In genomic region chr12:6947615-6948014, GRCh38 we compare ENCODE assay signal across 17 cellular contexts. TPM values are rescaled to one million over a fixed set of nuclear protein-coding genes. Genes with fewer than 3 reads are reported as not detected.
DNase-seq lines count a peak whose midpoint lies in the region; ATAC-seq and TF ChIP-seq lines count a peak whose summit lies in the region.
"Had no signal": no experiment of that assay in that cellular context is flagged by ENCODE, and none has a peak within 500 bp of the region (broad histone marks: within the 10 kb centered on the region; RNA-seq: fewer than 3 reads in every experiment).

No MANE protein-coding gene starts in this region.

- H3K27me3 Mint-ChIP-seq in endothelial cell (ENCODE audit: unreplicated experiment), result peaks cover 32% of the 10 kb centered on the region

- H3K36me3 ChIP-seq in heart left ventricle (peaks cover 0 to 21% (median 13%) of the 10 kb centered on the region in 9 donors), upper lobe of right lung (no peaks in the 10 kb centered on the region)
- H3K36me3 ChIP-seq: vagina had no signal

- TF ChIP-seq CTCF in heart left ventricle (IDR thresholded peaks at IDR 0.05) (no peak), VCaP (conservative IDR thresholded peaks at IDR 0.05) (no peak), endothelial cell (IDR thresholded peaks at IDR 0.05; ENCODE audit: unreplicated experiment) (no peak), upper lobe of right lung (IDR thresholded peaks at IDR 0.05) (no peak)

- no peak for TF ChIP-seq POLR2A in heart left ventricle (IDR thresholded peaks at IDR 0.05)

- H3K9me3 Mint-ChIP-seq in endothelial cell (ENCODE audit: unreplicated experiment), result no peaks in the 10 kb centered on the region

- no peak overlapping the region for H3K4me3 Mint-ChIP-seq in endothelial cell (ENCODE audit: unreplicated experiment)

- peaks cover 0 to 75% (median 27%) of the 10 kb centered on the region in 12 donors for H3K4me1 ChIP-seq in heart left ventricle
- peaks cover 50% of the 10 kb centered on the region for H3K4me1 ChIP-seq in upper lobe of right lung

- H3K27me3 ChIP-seq in heart left ventricle (no peaks in the 10 kb centered on the region), upper lobe of right lung (no peaks in the 10 kb centered on the region)
- H3K27me3 ChIP-seq: vagina had no signal

- H3K27ac ChIP-seq in heart left ventricle (peak overlapping the region in 1 of 12 donors; percentile 96), VCaP (peak overlapping the region; percentile 96; the same call in 1 of the 2 replicates), upper lobe of right lung (no peak overlapping the region)
- H3K27ac ChIP-seq: psoas muscle, vagina had no signal

- H3K9me3 ChIP-seq in heart left ventricle (no peaks in the 10 kb centered on the region), upper lobe of right lung (no peaks in the 10 kb centered on the region)
- H3K9me3 ChIP-seq: psoas muscle, vagina had no signal

- H3K4me3 ChIP-seq in heart left ventricle (no peak overlapping the region), upper lobe of right lung (no peak overlapping the region)
- H3K4me3 ChIP-seq: psoas muscle, vagina had no signal

- 89 to 91% (median 89%) methylated on average over 8 of the region's 8 CpGs for WGBS in heart left ventricle, 4 donors

- peak; percentile 18 for DNase-seq in Right ventricle myocardium superior
- DNase-seq in heart left ventricle, result no peak
- no peak for DNase-seq in endothelial cell (ENCODE audit: low spot score)
- DNase-seq in upper lobe of right lung, result peak; percentile 40
- DNase-seq in cortex of kidney (lab: John Stamatoyannopoulos, UW), result no peak
- no peak for DNase-seq in central memory CD4-positive, alpha-beta T cell
- DNase-seq: foreskin fibroblast; midbrain; NCI-H2029 treated with DMSO at 0.1 percent for 48 hours; RPMI8226; stimulated activated CD8-positive, alpha-beta memory T cell treated with anti-CD3 and anti-CD28 coated beads, Interleukin-4, amount 100 ng/mL, for 48 hours; T-helper 9 cell had no signal

- intact Hi-C loops in Right ventricle myocardium superior (cut with DNase I), result loop anchor here (10.0 kb wide), 1 partner anchor 167 kb away; no protein-coding TSS in a partner anchor
- intact Hi-C loops in heart left ventricle (cut with DNase I), result loop anchor here in 7 of 10 donors (5.0 to 10.0 kb wide), 4 partner anchors 145 to 165 kb away; partner anchors contain the start of genes C1R (in 5 of the 7) and C1RL (in 1 of the 7)
- intact Hi-C loops in upper lobe of right lung (cut with DNase I), result loop anchor here (10.0 kb wide), 1 partner anchor 157 kb away; the partner anchor contains the start of gene C1RL

- H3K4me1 Mint-ChIP-seq in endothelial cell (ENCODE audit: unreplicated experiment), result peaks cover 32% of the 10 kb centered on the region

- H3K36me3 Mint-ChIP-seq in endothelial cell (ENCODE audit: low read depth, unreplicated experiment), result peaks cover 7% of the 10 kb centered on the region

- ATAC-seq in Right ventricle myocardium superior (ENCODE audit: poor library complexity), result no peak
- ATAC-seq in heart left ventricle, result no peak
- no peak for ATAC-seq in upper lobe of right lung
- no peak for ATAC-seq in SK-N-SH treated with all-trans-retinoic acid at 6 μM for 48 hours
- ATAC-seq: psoas muscle had no signal

- peak overlapping the region; percentile 26 for H3K27ac Mint-ChIP-seq in endothelial cell (ENCODE audit: unreplicated experiment)

TF ChIP-seq in SK-N-SH treated with all-trans-retinoic acid at 6 μM for 48 hours, 23 proteins besides CTCF, POLR2A, EP300 and RAD21:
- TF ChIP-seq ZFP30 (CRISPR knock-in tag; IDR thresholded peaks at IDR 0.05), result no peak
- TF ChIP-seq GLIS3 (CRISPR knock-in tag; IDR thresholded peaks at IDR 0.05), result no peak
- TF ChIP-seq CSRNP3 (CRISPR knock-in tag; IDR thresholded peaks at IDR 0.05), result no peak
- no peak for TF ChIP-seq CREB5 (CRISPR knock-in tag; IDR thresholded peaks at IDR 0.05; ENCODE audit: low read depth)
- TF ChIP-seq ZNF70 (CRISPR knock-in tag; IDR thresholded peaks at IDR 0.05), result no peak
- TF ChIP-seq, protein P1, sequence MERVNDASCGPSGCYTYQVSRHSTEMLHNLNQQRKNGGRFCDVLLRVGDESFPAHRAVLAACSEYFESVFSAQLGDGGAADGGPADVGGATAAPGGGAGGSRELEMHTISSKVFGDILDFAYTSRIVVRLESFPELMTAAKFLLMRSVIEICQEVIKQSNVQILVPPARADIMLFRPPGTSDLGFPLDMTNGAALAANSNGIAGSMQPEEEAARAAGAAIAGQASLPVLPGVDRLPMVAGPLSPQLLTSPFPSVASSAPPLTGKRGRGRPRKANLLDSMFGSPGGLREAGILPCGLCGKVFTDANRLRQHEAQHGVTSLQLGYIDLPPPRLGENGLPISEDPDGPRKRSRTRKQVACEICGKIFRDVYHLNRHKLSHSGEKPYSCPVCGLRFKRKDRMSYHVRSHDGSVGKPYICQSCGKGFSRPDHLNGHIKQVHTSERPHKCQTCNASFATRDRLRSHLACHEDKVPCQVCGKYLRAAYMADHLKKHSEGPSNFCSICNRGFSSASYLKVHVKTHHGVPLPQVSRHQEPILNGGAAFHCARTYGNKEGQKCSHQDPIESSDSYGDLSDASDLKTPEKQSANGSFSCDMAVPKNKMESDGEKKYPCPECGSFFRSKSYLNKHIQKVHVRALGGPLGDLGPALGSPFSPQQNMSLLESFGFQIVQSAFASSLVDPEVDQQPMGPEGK (CRISPR knock-in tag; IDR thresholded peaks at IDR 0.05; ENCODE audit: borderline replicate concordance), result no peak
- no peak for TF ChIP-seq ISL1 (CRISPR knock-in tag; IDR thresholded peaks at IDR 0.05)
- TF ChIP-seq TCF4 (CRISPR knock-in tag; IDR thresholded peaks at IDR 0.05; ENCODE audit: borderline replicate concordance), result no peak
- no peak for TF ChIP-seq SNAI2 (CRISPR knock-in tag; IDR thresholded peaks at IDR 0.05)
- TF ChIP-seq ZC3H10 (CRISPR knock-in tag; IDR thresholded peaks at IDR 0.05), result no peak

RNA-seq across cellular contexts. Expression of gene PTPN6, which starts 3.5 kb away (rescaled TPM):
- 7.2 TPM for total RNA-seq in Right ventricle myocardium superior
- total RNA-seq in heart left ventricle, result 10 to 100 TPM in 2 of 9 donors, 1 to 10 TPM in 7; 3.5 to 63.2 (median 5.9) TPM
- polyA plus RNA-seq in heart left ventricle, result 1 to 10 TPM; 6.6 to 6.7 TPM
- total RNA-seq in endothelial cell (ENCODE audit: unreplicated experiment), result 22.1 TPM
- total RNA-seq in upper lobe of right lung, result 154 TPM

RNA-seq across cellular contexts. Expression of gene C12orf57, which starts 3.8 kb away (rescaled TPM):
- total RNA-seq in Right ventricle myocardium superior (251 TPM), heart left ventricle (100 to 1,000 TPM; 108 to 394 (median 167) TPM), endothelial cell (ENCODE audit: unreplicated experiment) (225 TPM), upper lobe of right lung (197 TPM)
- polyA plus RNA-seq in heart left ventricle, result 100 to 1,000 TPM; 258 to 460 TPM

RNA-seq across cellular contexts. Expression of gene RNU7-1, which starts 4.0 kb away (rescaled TPM):
- total RNA-seq in Right ventricle myocardium superior, result not detected
- not detected for total RNA-seq in heart left ventricle
- polyA plus RNA-seq in heart left ventricle, result not detected
- total RNA-seq in endothelial cell (ENCODE audit: unreplicated experiment), result not detected
- not detected for total RNA-seq in upper lobe of right lung
- total RNA-seq: M059J, psoas muscle, vagina had no signal
- polyA plus RNA-seq: psoas muscle had no signal

RNA-seq across cellular contexts. Expression of gene ATN1, which starts 19.9 kb away (rescaled TPM):
- 69.7 TPM for total RNA-seq in Right ventricle myocardium superior
- total RNA-seq in heart left ventricle, result 10 to 100 TPM; 38.4 to 82.9 (median 67.2) TPM
- 10 to 100 TPM; 61.3 to 65.6 TPM for polyA plus RNA-seq in heart left ventricle
- total RNA-seq in endothelial cell (ENCODE audit: unreplicated experiment), result 144 TPM
- 149 TPM for total RNA-seq in upper lobe of right lung

RNA-seq across cellular contexts. Expression of gene PHB2, which starts 22.8 kb away (rescaled TPM):
- total RNA-seq in Right ventricle myocardium superior, result 136 TPM
- total RNA-seq in heart left ventricle, result 100 to 1,000 TPM; 128 to 189 (median 152) TPM
- polyA plus RNA-seq in heart left ventricle, result 100 to 1,000 TPM; 112 to 192 TPM
- 288 TPM for total RNA-seq in endothelial cell (ENCODE audit: unreplicated experiment)
- total RNA-seq in upper lobe of right lung, result 126 TPM

Comparison
In these comparisons a context has a peak if more than half of its experiments do, and no peak if none do; other contexts are left out.
1. DNase-seq: peak in Right ventricle myocardium superior (single experiment) and upper lobe of right lung (single experiment); none in heart left ventricle (0 of 5), endothelial cell (single experiment), cortex of kidney (single experiment) and central memory CD4-positive, alpha-beta T cell (single experiment).